Comparison of ENCODE assay signal across 8 cellular contexts in the genomic region with DNA sequence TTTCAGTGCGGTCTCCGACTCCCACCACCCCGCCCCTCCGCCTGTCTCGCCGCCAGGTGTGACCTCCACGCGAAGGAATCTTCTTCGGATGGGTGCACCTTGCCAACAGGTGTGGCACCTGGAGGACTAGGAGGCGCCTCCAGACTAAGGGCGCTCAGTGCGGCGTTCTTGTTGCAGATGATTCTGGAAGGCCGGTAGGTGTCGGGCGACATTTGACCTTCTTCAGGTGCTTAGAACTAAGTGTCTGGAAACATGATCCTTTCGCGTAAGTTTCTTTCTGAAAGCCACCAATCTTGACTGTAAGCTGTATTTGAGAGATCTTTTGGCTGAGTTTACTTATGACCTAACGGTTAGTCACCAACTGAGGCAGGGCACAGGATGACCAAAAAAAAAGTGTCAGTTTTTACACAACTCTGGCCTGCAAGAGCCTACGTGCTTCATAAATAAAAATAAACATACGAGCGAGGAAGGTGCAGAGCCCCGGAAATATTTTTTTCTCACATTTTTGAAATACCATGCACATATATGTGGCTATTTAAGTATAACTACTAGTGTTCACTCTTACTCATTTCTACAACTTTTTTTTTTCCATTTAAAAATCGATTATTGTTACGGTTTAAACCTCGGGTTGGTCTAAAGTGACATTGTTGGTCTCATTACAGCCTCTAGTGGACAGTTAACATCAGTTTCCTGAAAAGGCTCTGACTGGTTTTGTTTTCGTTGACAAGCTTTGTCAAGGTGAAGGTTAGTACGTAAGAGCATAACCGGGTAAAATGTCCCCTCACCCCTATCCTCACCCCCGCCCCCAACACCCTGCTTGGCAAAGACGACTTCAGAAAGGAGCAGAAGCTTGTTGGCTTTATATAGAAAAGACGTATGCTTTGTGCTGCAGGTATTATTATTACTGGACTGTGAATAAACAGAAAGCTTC. TPM values are rescaled to one million over a fixed set of nuclear protein-coding genes. Genes with fewer than 3 reads are reported as not detected.
DNase-seq lines count a peak whose midpoint lies in the region; ATAC-seq and TF ChIP-seq lines count a peak whose summit lies in the region.

No MANE protein-coding gene starts in this region.

- H2AFZ ChIP-seq in ACC112 (ENCODE audit: low read length, unreplicated experiment) = peak overlapping the region; percentile 54

- H3K9me3 Mint-ChIP-seq in activated CD8-positive, alpha-beta T cell treated with anti-CD3 and anti-CD28 coated beads, Interleukin-2, amount 10 ng/mL, durations not matched to agents 7 days and 5 days (ENCODE audit: insufficient read depth) = no peaks in the 10 kb centered on the region
- no peaks in the 10 kb centered on the region for H3K9me3 Mint-ChIP-seq in mesothelial cell of epicardium

- H3K79me2 ChIP-seq in ACC112 (ENCODE audit: control insufficient read depth, insufficient read depth, low read length, unreplicated experiment) = peaks cover 18% of the 10 kb centered on the region

- peaks cover 61% of the 10 kb centered on the region for H3K4me1 Mint-ChIP-seq in activated CD8-positive, alpha-beta T cell treated with anti-CD3 and anti-CD28 coated beads, Interleukin-2, amount 10 ng/mL, durations not matched to agents 7 days and 5 days (ENCODE audit: low read depth)
- peaks cover 53% of the 10 kb centered on the region for H3K4me1 Mint-ChIP-seq in mesothelial cell of epicardium

- H3K4me1 ChIP-seq in ACC112 (ENCODE audit: control insufficient read depth, insufficient read depth, low read length, unreplicated experiment) = peaks cover 50% of the 10 kb centered on the region
- H3K4me1 ChIP-seq in endocrine pancreas (ENCODE audit: control insufficient read depth, insufficient read depth, low read length) = peaks cover 13% of the 10 kb centered on the region

- no peaks in the 10 kb centered on the region for H3K9me3 ChIP-seq in endocrine pancreas (ENCODE audit: control insufficient read depth, low read length)

- in situ Hi-C loops in GM13977 (cut with MboI; ENCODE audit: low pct_unique_long_range_greater_than_20kb, low sequenced_read_pairs, unreplicated experiment) = loop anchor here (10.0 kb wide), 3 partner anchors 248 to 428 kb away; no protein-coding TSS in a partner anchor

- CTCF ChIA-PET in activated CD8-positive, alpha-beta T cell treated with anti-CD3 and anti-CD28 coated beads, Interleukin-2, amount 10 ng/mL, durations not matched to agents 7 days and 5 days (lab: Charles Lee) = interaction anchor here (0.6 to 5.8 kb wide), 82 partner anchors 8 to 522 kb away, joined by 3 to 173 read pairs (median 5); no protein-coding TSS in a partner anchor

- no peaks in the 10 kb centered on the region for H3K36me3 ChIP-seq in ACC112 (ENCODE audit: insufficient read depth, low read length)
- H3K36me3 ChIP-seq in endocrine pancreas (ENCODE audit: control insufficient read depth, insufficient read depth, low read length) = no peaks in the 10 kb centered on the region

- H3K36me3 Mint-ChIP-seq in activated CD8-positive, alpha-beta T cell treated with anti-CD3 and anti-CD28 coated beads, Interleukin-2, amount 10 ng/mL, durations not matched to agents 7 days and 5 days (ENCODE audit: low read depth) = peaks cover 19% of the 10 kb centered on the region
- H3K36me3 Mint-ChIP-seq in mesothelial cell of epicardium = no peaks in the 10 kb centered on the region

- no peaks in the 10 kb centered on the region for H3K27me3 Mint-ChIP-seq in activated CD8-positive, alpha-beta T cell treated with anti-CD3 and anti-CD28 coated beads, Interleukin-2, amount 10 ng/mL, durations not matched to agents 7 days and 5 days (ENCODE audit: low read depth)
- H3K27me3 Mint-ChIP-seq in mesothelial cell of epicardium (ENCODE audit: low read depth) = no peaks in the 10 kb centered on the region

- peak overlapping the region; percentile 90 for H3K4me3 ChIP-seq in ACC112 (ENCODE audit: low read depth, low read length)
- peak overlapping the region; percentile 92 for H3K4me3 ChIP-seq in endocrine pancreas (ENCODE audit: control insufficient read depth, insufficient read depth, low read length)

- DNase-seq in GM13977 (ENCODE audit: low spot score) (peak; percentile 76), NCI-H748 (lab: John Stamatoyannopoulos, UW; ENCODE audit: unreplicated experiment) (peak; percentile 79), mesothelial cell of epicardium (ENCODE audit: low spot score in 2 of 2, unreplicated experiment in 2 of 2) (peak in 1 of 2 experiments; percentile 54)
- peak; percentile 71 for DNase-seq in activated CD8-positive, alpha-beta T cell treated with anti-CD3 and anti-CD28 coated beads, Interleukin-2, amount 10 ng/mL, durations not matched to agents 7 days and 5 days
- DNase-seq in stimulated activated naive CD4-positive, alpha-beta T cell (lab: John Stamatoyannopoulos, UW) = peak; percentile 26 to 59 (median 52)

- TF ChIP-seq CTCF in GM13977 (IDR thresholded peaks at IDR 0.05; ENCODE audit: extremely low read depth, insufficient read depth, missing control alignments) (peak; percentile 82), mesothelial cell of epicardium (IDR thresholded peaks at IDR 0.05; ENCODE audit: unreplicated experiment) (peak; percentile 74)

- peak overlapping the region; percentile 83 for H3K9ac ChIP-seq in endocrine pancreas (ENCODE audit: control insufficient read depth, insufficient read depth, low read length)

- H3K4me3 Mint-ChIP-seq in activated CD8-positive, alpha-beta T cell treated with anti-CD3 and anti-CD28 coated beads, Interleukin-2, amount 10 ng/mL, durations not matched to agents 7 days and 5 days = peak overlapping the region; percentile 99
- H3K4me3 Mint-ChIP-seq in mesothelial cell of epicardium = peak overlapping the region; percentile 97

- peak; percentile 9 for ATAC-seq in HG03064 (IDR thresholded peaks at IDR 0.05; ENCODE audit: low read depth, unreplicated experiment)
- peak; percentile 3 for ATAC-seq in activated CD8-positive, alpha-beta T cell treated with anti-CD3 and anti-CD28 coated beads, Interleukin-2, amount 10 ng/mL, durations not matched to agents 7 days and 5 days

- H3K27me3 ChIP-seq in ACC112 (ENCODE audit: insufficient read depth, low read length) (no peaks in the 10 kb centered on the region), endocrine pancreas (ENCODE audit: control insufficient read depth, insufficient read depth, low read length) (no peaks in the 10 kb centered on the region)

- H3K27ac ChIP-seq in ACC112 (ENCODE audit: low read depth, low read length) = peak overlapping the region; percentile 79

- POLR2A ChIA-PET in activated CD8-positive, alpha-beta T cell treated with anti-CD3 and anti-CD28 coated beads, Interleukin-2, amount 10 ng/mL, durations not matched to agents 7 days and 5 days (lab: Charles Lee) = interaction anchor here (0.7 to 3.5 kb wide), 21 partner anchors 11 to 443 kb away, joined by 3 to 26 read pairs (median 6); no protein-coding TSS in a partner anchor

- peak overlapping the region; percentile 97 for H3K27ac Mint-ChIP-seq in activated CD8-positive, alpha-beta T cell treated with anti-CD3 and anti-CD28 coated beads, Interleukin-2, amount 10 ng/mL, durations not matched to agents 7 days and 5 days
- peak overlapping the region; percentile 95 for H3K27ac Mint-ChIP-seq in mesothelial cell of epicardium

RNA-seq across cellular contexts. Expression of gene ATXN1, which starts 1.6 kb away (rescaled TPM):
- total RNA-seq in activated CD8-positive, alpha-beta T cell treated with anti-CD3 and anti-CD28 coated beads, Interleukin-2, amount 10 ng/mL, durations not matched to agents 7 days and 5 days = 10 to 100 TPM; 36.7 to 42.9 TPM
- total RNA-seq in mesothelial cell of epicardium = 54.6 to 62.9 TPM (median 59.5 TPM) in 3 replicates
